In the genomic region with DNA sequence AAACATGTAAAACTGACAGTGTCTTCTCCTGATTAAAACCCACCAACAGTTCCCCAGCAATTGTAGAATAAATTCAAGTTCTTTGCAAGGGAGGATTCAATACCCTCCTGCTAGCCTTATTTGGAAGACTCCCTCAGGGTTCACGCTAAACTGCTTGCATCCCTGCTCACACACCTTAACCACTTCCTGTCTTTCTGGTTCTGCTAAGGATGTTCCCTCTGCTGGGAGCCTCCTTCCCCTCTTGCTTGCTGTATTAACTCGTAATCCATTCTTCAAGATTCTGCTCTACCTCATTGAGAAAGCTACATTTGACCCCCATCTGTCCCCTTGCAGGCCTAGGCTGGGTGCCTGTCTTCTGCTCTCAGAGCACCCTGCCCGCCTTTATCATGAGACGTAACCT, we compare ENCODE assay signal across 1 cellular context.
A peak's percentile ranks its signal among the peaks of the same experiment; 100 is the strongest.
TF ChIP-seq lines count a peak whose summit lies in the region.

No MANE protein-coding gene starts in this region.

TF ChIP-seq in H1, 55 proteins besides CTCF, POLR2A, EP300 and RAD21:
- TF ChIP-seq TAF1 (IDR thresholded peaks at IDR 0.05; ENCODE audit: low read depth, low read length): no peak
- TF ChIP-seq EZH2 (IDR thresholded peaks at IDR 0.05; ENCODE audit: low read depth, low read length, severe bottlenecking): peak; percentile 9
